In genomic region chr11:63610604-63611394, GRCh38 we compare ENCODE assay signal across 8 cellular contexts. TPM values are rescaled to one million over a fixed set of nuclear protein-coding genes. Genes with fewer than 3 reads are reported as not detected.
DNase-seq lines count a peak whose midpoint lies in the region; FAIRE-seq and TF ChIP-seq lines count a peak whose summit lies in the region.

No MANE protein-coding gene starts in this region.

- peaks cover 57% of the 10 kb centered on the region; the same call in 1 of the 2 replicates for H3F3A ChIP-seq in PC-9 (ENCODE audit: insufficient read depth, low read depth)

- intact Hi-C loops in PC-9 (cut with micrococcal nuclease; ENCODE audit: unreplicated experiment) = loop anchor here (2.0 kb wide), 1 partner anchor 80 kb away; no protein-coding TSS in a partner anchor

- H3K4me2 ChIP-seq in PC-9 = peak overlapping the region; percentile 79
- H3K4me2 ChIP-seq in hepatocyte = peak overlapping the region; percentile 99

- FAIRE-seq in D721Med (lab: Jason Lieb, UNC) = no peak

- peak overlapping the region; percentile 74; the same call in 1 of the 2 replicates for H3K4me3 ChIP-seq in PC-9
- no peak overlapping the region for H3K4me3 ChIP-seq in hepatocyte
- peak overlapping the region; percentile 14 to 58 (median 36) for H3K4me3 ChIP-seq in skeletal muscle tissue (ENCODE audit: low read length in 3 of 3)

- H3K36me3 ChIP-seq in PC-9 (ENCODE audit: low read depth) = no peaks in the 10 kb centered on the region
- H3K36me3 ChIP-seq in hepatocyte (replicated peaks; ENCODE audit: insufficient read depth, low read depth) = no peaks in the 10 kb centered on the region
- H3K36me3 ChIP-seq in skeletal muscle tissue (ENCODE audit: control insufficient read depth in 3 of 3, insufficient read depth in 3 of 3, low read length in 3 of 3) = peaks cover 0 to 2% (median 0%) of the 10 kb centered on the region in 3 donors

- peak overlapping the region in 2 of 3 donors; percentile 24 to 69 for H3K9ac ChIP-seq in skeletal muscle tissue (ENCODE audit: low read depth in 1 of 3, low read length in 3 of 3)

- H3K4me1 ChIP-seq in PC-9 (replicated peaks; ENCODE audit: insufficient read depth) (peaks cover 64% of the 10 kb centered on the region), hepatocyte (ENCODE audit: insufficient read depth) (peaks cover 21% of the 10 kb centered on the region), skeletal muscle tissue (ENCODE audit: control insufficient read depth in 3 of 3, insufficient read depth in 3 of 3, low read length in 3 of 3) (peaks cover 30 to 37% (median 32%) of the 10 kb centered on the region in 3 donors)

- DNase-seq in HT1080 (ENCODE audit: low read depth) = peak; percentile 55
- peak in 1 of 2 experiments; percentile 53 for DNase-seq in PC-9
- DNase-seq in hepatocyte (ENCODE audit: low spot score) = no peak
- DNase-seq in Kasumi-1 (lab: John Stamatoyannopoulos, UW) = no peak
- no peak for DNase-seq in NOMO-1 treated with DMSO at 0.1 percent for 48 hours (lab: John Stamatoyannopoulos, UW; ENCODE audit: unreplicated experiment)
- no peak for DNase-seq in HuH-7.5 (ENCODE audit: low spot score)
- DNase-seq in D721Med (ENCODE audit: insufficient read length, low spot score) = no peak

- peaks cover 64% of the 10 kb centered on the region for H3K79me2 ChIP-seq in PC-9 (ENCODE audit: low read depth)
- peaks cover 33% of the 10 kb centered on the region for H3K79me2 ChIP-seq in hepatocyte

- CTCF ChIA-PET in PC-9 (lab: Charles Lee) = no interaction called here

- TF ChIP-seq CTCF in PC-9 (conservative IDR thresholded peaks at IDR 0.05) (no peak), hepatocyte (IDR thresholded peaks at IDR 0.05; ENCODE audit: poor library complexity) (no peak), D721Med (IDR thresholded peaks at IDR 0.05; ENCODE audit: insufficient read depth, missing control alignments) (no peak)

- H3K27me3 ChIP-seq in PC-9 (ENCODE audit: insufficient read depth, low read depth) = no peaks in the 10 kb centered on the region
- no peaks in the 10 kb centered on the region for H3K27me3 ChIP-seq in hepatocyte
- no peaks in the 10 kb centered on the region for H3K27me3 ChIP-seq in skeletal muscle tissue (ENCODE audit: control insufficient read depth in 3 of 3, insufficient read depth in 3 of 3, low read length in 3 of 3)

- H3K27ac ChIP-seq in PC-9 (peak overlapping the region; percentile 89), hepatocyte (peak overlapping the region; percentile 39), skeletal muscle tissue (ENCODE audit: low read depth, low read length) (peak overlapping the region; percentile 71)

- H4K20me1 ChIP-seq in PC-9 (ENCODE audit: insufficient read depth) (no peaks in the 10 kb centered on the region), hepatocyte (ENCODE audit: insufficient read depth, poor library complexity, severe bottlenecking) (no peaks in the 10 kb centered on the region)

- POLR2A ChIA-PET in PC-9 (lab: Charles Lee; ENCODE audit: unreplicated experiment) = no interaction called here

- no peak overlapping the region for H2AFZ ChIP-seq in PC-9
- no peak overlapping the region for H2AFZ ChIP-seq in hepatocyte

- H3K9me2 ChIP-seq in PC-9 (ENCODE audit: insufficient read depth) (no peaks in the 10 kb centered on the region), hepatocyte (replicated peaks; ENCODE audit: insufficient read depth) (no peaks in the 10 kb centered on the region)

- no TSS peak for BruUV-seq in PC-9 (replicated peaks; lab: Mats Ljungman, UMichigan)

- WGBS in hepatocyte (ENCODE audit: low lambda C conversion rate, missing lambda C conversion rate) = 55% methylated on average over 14 of the region's 14 CpGs

- H3K9me3 ChIP-seq in PC-9 (ENCODE audit: insufficient read depth, low read depth) (no peaks in the 10 kb centered on the region), hepatocyte (ENCODE audit: low read depth) (no peaks in the 10 kb centered on the region), skeletal muscle tissue (ENCODE audit: control insufficient read depth in 3 of 3, low read length in 3 of 3) (no peaks in the 10 kb centered on the region)

RNA-seq across cellular contexts. Expression of gene PLAAT3, which starts 3.4 kb away (rescaled TPM):
- total RNA-seq in HT1080 (2014; rRNA removed; shearing (Covaris generic)) = 27.8 and 28.6 TPM in 2 replicates
- 40.9 and 46.7 TPM in 2 replicates for polyA plus RNA-seq in HT1080 (2015; cell fraction: cytosol; rRNA removed)
- polyA plus RNA-seq in HT1080 (2015; cell fraction: nucleus; rRNA removed) = 20.8 and 21.2 TPM in 2 replicates
- 240 and 266 TPM in 2 replicates for total RNA-seq in PC-9 (2021)
- total RNA-seq in hepatocyte = 26.9 and 32.4 TPM in 2 replicates
- polyA plus RNA-seq in hepatocyte = 49.6 and 59.9 TPM in 2 replicates
- total RNA-seq in skeletal muscle tissue = 19.8 TPM

RNA-seq across cellular contexts. Expression of gene PLAAT2, which starts 47.6 kb away (rescaled TPM):
- total RNA-seq in HT1080 (2014; rRNA removed; shearing (Covaris generic)) = not detected in 2 replicates
- polyA plus RNA-seq in HT1080 (2015; cell fraction: cytosol; rRNA removed) = 0.12 and 0.14 TPM in 2 replicates
- polyA plus RNA-seq in HT1080 (2015; cell fraction: nucleus; rRNA removed) = 0.28 TPM in 1 of 2 replicates, not detected in the other
- total RNA-seq in PC-9 (2021) (8.8 and 13.6 TPM in 2 replicates), hepatocyte (0.77 and 1.2 TPM in 2 replicates), skeletal muscle tissue (not detected)
- 1.9 and 3.0 TPM in 2 replicates for polyA plus RNA-seq in hepatocyte

Comparison
In these comparisons a context has a peak if more than half of its experiments do, and no peak if none do; other contexts are left out.
1. H3K27ac ChIP-seq: peak in every context shown above with its lines; median percentile 89 in PC-9; 71 in skeletal muscle tissue; 39 in hepatocyte.